In genomic region chr5:155416765-155417164, GRCh38 we compare ENCODE assay signal across 24 cellular contexts.
"Had no signal": no experiment of that assay in that cellular context is flagged by ENCODE, and none has a peak within 500 bp of the region (broad histone marks: within the 10 kb centered on the region; RNA-seq: fewer than 3 reads in every experiment).

No MANE protein-coding gene starts in this region.

- DNase-seq: activated B cell treated with CpG ODN at 0.5 μM for 24 hours; activated CD4-positive, alpha-beta T cell treated with anti-CD3 and anti-CD28 coated beads for 36 hours; activated CD4-positive, alpha-beta T cell treated with anti-CD3 and anti-CD28 coated beads, Interleukin-2, amount 50 U/mL, for 4 hours; activated CD8-positive, alpha-beta memory T cell treated with anti-CD3 and anti-CD28 coated beads for 24 hours; activated CD8-positive, alpha-beta memory T cell treated with anti-CD3 and anti-CD28 coated beads, Interleukin-2, amount 50 U/mL, for 4 hours; activated T-cell treated with anti-CD3 and anti-CD28 coated beads, Interleukin-2, amount 50 U/mL, for 24 hours; aorta; brain microvascular endothelial cell; central memory CD4-positive, alpha-beta T cell; effector memory CD4-positive, alpha-beta T cell; esophagus squamous epithelium; head of caudate nucleus; hypothalamus; left cardiac atrium; mesenchymal stem cell; ovary; right lobe of liver; stimulated activated CD4-positive, alpha-beta T cell treated with anti-CD3 and anti-CD28 coated beads, Interleukin-2, amount 100 ng/mL, for 24 hours; transverse colon had no signal

- FAIRE-seq: endothelial cell of umbilical vein had no signal

- H3K36me3 ChIP-seq: brain microvascular endothelial cell, esophagus squamous epithelium, gastroesophageal sphincter, neutrophil, ovary, right lobe of liver, transverse colon, vagina had no signal

- H3K27me3 ChIP-seq: brain microvascular endothelial cell, esophagus squamous epithelium, gastroesophageal sphincter, neutrophil, ovary, right lobe of liver, transverse colon, vagina had no signal

- H3K4me3 ChIP-seq: esophagus squamous epithelium, gastroesophageal sphincter, ovary, right lobe of liver, skin epidermis, transverse colon, vagina had no signal
